ENCODE assay signal across 8 cellular contexts in the genomic region with DNA sequence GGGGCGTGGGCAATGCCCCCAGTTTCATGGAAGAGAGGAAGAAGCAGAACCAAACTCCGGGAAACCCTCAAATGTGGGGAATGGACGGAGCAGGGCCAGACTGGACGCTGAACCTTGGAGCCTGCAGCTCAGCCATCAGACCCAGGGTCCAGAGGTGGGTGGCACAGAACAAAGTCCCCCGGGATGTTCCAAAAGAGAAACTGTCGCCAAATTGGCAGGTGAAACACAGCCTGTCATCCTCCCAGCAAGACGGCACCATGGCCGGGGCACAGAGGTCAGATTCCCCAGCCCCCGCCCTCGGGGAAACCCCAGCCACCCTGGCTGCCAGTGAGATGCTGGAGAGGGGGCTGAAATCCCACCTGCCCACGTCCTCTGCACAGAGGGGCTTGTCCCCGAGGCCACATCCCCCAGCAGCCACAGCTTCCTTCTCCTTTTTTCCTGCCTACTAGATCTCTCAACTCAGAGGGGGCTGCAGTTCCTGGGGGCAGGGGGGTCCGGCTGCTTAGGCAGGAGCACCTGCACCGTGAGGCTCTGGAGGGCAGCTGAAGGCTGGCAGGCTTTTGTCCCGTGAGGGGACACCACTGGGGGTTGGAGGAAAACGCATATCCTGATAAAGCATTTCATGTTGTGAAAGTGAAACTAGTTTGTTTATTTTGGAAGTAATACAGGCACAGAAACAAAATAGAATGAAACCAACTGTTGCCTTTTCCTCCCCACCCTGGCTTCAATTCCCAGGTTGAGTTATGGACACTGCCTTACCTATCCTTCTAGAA. TPM values are rescaled to one million over a fixed set of nuclear protein-coding genes. Genes with fewer than 3 reads are reported as not detected.
A peak's percentile ranks its signal among the peaks of the same experiment; 100 is the strongest.
DNase-seq lines count a peak whose midpoint lies in the region; ATAC-seq and TF ChIP-seq lines count a peak whose summit lies in the region.

No MANE protein-coding gene starts in this region.

- peak in 1 of 6 experiments; percentile 1 for TF ChIP-seq CTCF in Peyer's patch (IDR thresholded peaks at IDR 0.05)
- TF ChIP-seq CTCF in epithelial cell of esophagus (IDR thresholded peaks at IDR 0.05; ENCODE audit: insufficient read depth, low read depth, low read length, missing control alignments): no peak
- no peak for TF ChIP-seq CTCF in psoas muscle (IDR thresholded peaks at IDR 0.05)
- TF ChIP-seq CTCF in glutamatergic neuron (IDR thresholded peaks at IDR 0.05; ENCODE audit: partially characterized antibody, unreplicated experiment): no peak

- H3K4me3 Mint-ChIP-seq in glutamatergic neuron (ENCODE audit: unreplicated experiment): no peak overlapping the region

- H3K36me3 Mint-ChIP-seq in glutamatergic neuron (ENCODE audit: unreplicated experiment): no peaks in the 10 kb centered on the region

- no peak overlapping the region for H3K27ac Mint-ChIP-seq in glutamatergic neuron (ENCODE audit: unreplicated experiment)

- WGBS in psoas muscle, 3 donors: 23 to 46% (median 27%) methylated on average over 16 of the region's 16 CpGs

- H3K9me3 Mint-ChIP-seq in glutamatergic neuron (ENCODE audit: unreplicated experiment): peaks cover 8% of the 10 kb centered on the region

- H3K36me3 ChIP-seq in Peyer's patch: no peaks in the 10 kb centered on the region
- H3K36me3 ChIP-seq in psoas muscle (ENCODE audit: insufficient read depth in 1 of 2, low read depth in 1 of 2): no peaks in the 10 kb centered on the region

- H3K4me1 ChIP-seq in Peyer's patch: peaks cover 0 to 67% (median 32%) of the 10 kb centered on the region in 4 donors
- H3K4me1 ChIP-seq in psoas muscle: peaks cover 28% of the 10 kb centered on the region

- H3K27me3 Mint-ChIP-seq in glutamatergic neuron (ENCODE audit: unreplicated experiment): peaks cover 15% of the 10 kb centered on the region

- peaks cover 8% of the 10 kb centered on the region for H3K4me1 Mint-ChIP-seq in glutamatergic neuron (ENCODE audit: low read depth, unreplicated experiment)

- ATAC-seq in psoas muscle (no peak), HG03354 (IDR thresholded peaks at IDR 0.05; ENCODE audit: poor library complexity, severe bottlenecking, unreplicated experiment) (no peak)

- no peaks in the 10 kb centered on the region for H3K9me3 ChIP-seq in Peyer's patch
- no peaks in the 10 kb centered on the region for H3K9me3 ChIP-seq in psoas muscle

- TF ChIP-seq POLR2A in Peyer's patch (IDR thresholded peaks at IDR 0.05): no peak

- peak overlapping the region; percentile 29 to 66 (median 55) for H3K4me3 ChIP-seq in Peyer's patch
- peak overlapping the region; percentile 20 for H3K4me3 ChIP-seq in epithelial cell of esophagus (ENCODE audit: low read length)
- H3K4me3 ChIP-seq in psoas muscle: peak overlapping the region; percentile 63

- H3K27me3 ChIP-seq in Peyer's patch (no peaks in the 10 kb centered on the region), psoas muscle (ENCODE audit: insufficient read depth in 3 of 3, low read length in 2 of 3) (peaks cover 0 to 45% (median 10%) of the 10 kb centered on the region in 3 donors)

- DNase-seq in GDM1 (lab: John Stamatoyannopoulos, UW): peak; percentile 35
- peak in 2 of 3 donors; percentile 39 to 80 for DNase-seq in Peyer's patch
- DNase-seq in epithelial cell of esophagus (ENCODE audit: low read depth): peak; percentile 19
- peak in 1 of 2 donors; percentile 52 for DNase-seq in psoas muscle
- no peak for DNase-seq in NCI-H187 (lab: John Stamatoyannopoulos, UW)
- DNase-seq in glutamatergic neuron: no peak
- no peak for DNase-seq in NCI-H1105 treated with DMSO at 0.1 percent for 48 hours (lab: John Stamatoyannopoulos, UW)

- intact Hi-C loops in psoas muscle (cut with DNase I): loop anchor here in 1 of 2 donors (5.0 kb wide), 1 partner anchor 308 kb away; no protein-coding TSS in a partner anchor

- H3K27ac ChIP-seq in Peyer's patch (peak overlapping the region; percentile 66 to 92 (median 78)), psoas muscle (no peak overlapping the region)

RNA-seq across cellular contexts. Expression of gene SECTM1, which starts 1.2 kb away (rescaled TPM):
- total RNA-seq in Peyer's patch (100 to 1,000 TPM in 2 of 4 donors, 10 to 100 TPM in 2; 10.7 to 258 (median 94.5) TPM), psoas muscle (1 to 10 TPM; 1.2 to 2.3 (median 1.7) TPM), glutamatergic neuron (ENCODE audit: unreplicated experiment) (0.29 TPM)
- 1 to 10 TPM in 2 of 3 donors, under 1 TPM in 1; 0.70 to 1.2 (median 1.0) TPM for polyA plus RNA-seq in psoas muscle

RNA-seq across cellular contexts. Expression of gene CD7, which starts 17.4 kb away (rescaled TPM):
- total RNA-seq in Peyer's patch (10 to 100 TPM in 3 of 4 donors, not detected in 1; 11.6 to 15.4 (median 15.2) TPM), psoas muscle (under 1 TPM in 3 of 4 donors, not detected in 1; 0.18 to 0.81 (median 0.71) TPM), glutamatergic neuron (ENCODE audit: unreplicated experiment) (0.27 TPM)
- polyA plus RNA-seq in psoas muscle: under 1 TPM; 0.13 to 0.19 (median 0.16) TPM

RNA-seq across cellular contexts. Expression of gene TEX19, which starts 24.2 kb away (rescaled TPM):
- total RNA-seq in Peyer's patch (not detected), psoas muscle (under 1 TPM in 2 of 4 donors, not detected in 2; 0.17 to 0.24 TPM), glutamatergic neuron (ENCODE audit: unreplicated experiment) (not detected)
- polyA plus RNA-seq in psoas muscle: under 1 TPM; 0.07 to 0.35 (median 0.13) TPM

RNA-seq across cellular contexts. Expression of gene UTS2R, which starts 36.8 kb away (rescaled TPM):
- total RNA-seq in Peyer's patch: not detected
- total RNA-seq in psoas muscle: 1 to 10 TPM in 2 of 4 donors, under 1 TPM in 1, not detected in 1; 0.15 to 3.8 (median 1.3) TPM
- under 1 TPM in 1 of 3 donors, not detected in 2; 0.10 TPM for polyA plus RNA-seq in psoas muscle
- 7.2 TPM for total RNA-seq in glutamatergic neuron (ENCODE audit: unreplicated experiment)

Comparison
In these comparisons a context has a peak if more than half of its experiments do, and no peak if none do; other contexts are left out.
1. DNase-seq: peak in GDM1 (single experiment), Peyer's patch (2 of 3) and epithelial cell of esophagus (single experiment); none in NCI-H187 (0 of 2), glutamatergic neuron (single experiment) and NCI-H1105 treated with DMSO at 0.1 percent for 48 hours (single experiment).
2. Peak in every context shown above with its lines, with median percentiles within 50 percentile points of each other: H3K4me3 ChIP-seq.